Comparison of ENCODE assay signal across 1 cellular context in genomic region chr3:27532931-27533607, GRCh38.
A peak's percentile ranks its signal among the peaks of the same experiment; 100 is the strongest.
TF ChIP-seq lines count a peak whose summit lies in the region.

No MANE protein-coding gene starts in this region.

TF ChIP-seq in H1, 55 proteins besides CTCF, POLR2A, EP300 and RAD21:
- TF ChIP-seq CHD7 (IDR thresholded peaks at IDR 0.05; ENCODE audit: insufficient replicate concordance, low read length) (peak; percentile 46), YY1 (IDR thresholded peaks at IDR 0.05; ENCODE audit: low read depth, low read length) (no peak), ASH2L (IDR thresholded peaks at IDR 0.05; ENCODE audit: low read length) (no peak)
